9 cellular contexts compared by ENCODE assay signal in the genomic region with DNA sequence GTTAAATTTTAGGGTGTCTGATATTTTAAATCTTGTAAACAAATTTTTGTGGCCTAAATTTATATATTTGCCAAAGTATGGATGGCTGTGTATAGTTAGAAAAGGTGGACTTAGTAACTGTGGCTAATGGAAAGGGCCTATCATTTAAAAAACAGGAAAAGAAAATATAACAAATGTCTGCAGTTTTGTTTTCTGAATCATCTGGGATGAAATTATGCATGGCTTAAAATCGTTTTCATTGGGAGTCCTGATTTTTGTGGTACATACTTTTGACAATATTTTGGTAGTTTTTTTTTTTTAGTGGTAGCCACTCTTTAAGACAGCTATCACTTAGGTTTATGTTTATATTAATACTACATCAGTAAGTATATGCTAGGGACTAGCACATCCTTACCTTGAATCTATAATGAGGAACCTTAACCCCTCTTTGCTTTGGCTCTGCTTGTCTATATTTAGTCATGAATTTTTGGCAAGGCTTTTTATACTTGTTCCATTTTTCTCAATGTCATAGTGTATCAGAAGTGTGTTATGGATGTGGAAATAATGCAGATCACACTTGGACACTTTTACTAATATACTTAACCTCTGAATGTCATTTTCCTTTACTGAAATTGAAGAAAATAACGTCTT. TPM values are rescaled to one million over a fixed set of nuclear protein-coding genes. Genes with fewer than 3 reads are reported as not detected.
A peak's percentile ranks its signal among the peaks of the same experiment; 100 is the strongest.
DNase-seq lines count a peak whose midpoint lies in the region; ATAC-seq and TF ChIP-seq lines count a peak whose summit lies in the region.
"Had no signal": no experiment of that assay in that cellular context is flagged by ENCODE, and none has a peak within 500 bp of the region (broad histone marks: within the 10 kb centered on the region; RNA-seq: fewer than 3 reads in every experiment).

No MANE protein-coding gene starts in this region.

- peak overlapping the region; percentile 82 for H3K4me3 Mint-ChIP-seq in activated CD4-positive, alpha-beta T cell treated with anti-CD3 and anti-CD28 coated beads for 36 hours
- H3K4me3 Mint-ChIP-seq in activated T-helper 17 cell treated with anti-CD3 and anti-CD28 coated beads, Interleukin-2, amount 50 U/mL, for 72 hours, result peak overlapping the region; percentile 82

- TF ChIP-seq CTCF in testis (IDR thresholded peaks at IDR 0.05), result no peak
- TF ChIP-seq CTCF in RWPE1 (conservative IDR thresholded peaks at IDR 0.05; ENCODE audit: low read depth), result no peak

- H3K27ac ChIP-seq in testis, result peak overlapping the region; percentile 40 to 100
- H3K27ac ChIP-seq in RWPE1, result no peak overlapping the region

- H3K9ac ChIP-seq in iPS-15b (ENCODE audit: low read depth, low read length), result no peak overlapping the region

- no peaks in the 10 kb centered on the region for H3K27me3 Mint-ChIP-seq in activated CD4-positive, alpha-beta T cell treated with anti-CD3 and anti-CD28 coated beads for 36 hours
- H3K27me3 Mint-ChIP-seq in activated T-helper 17 cell treated with anti-CD3 and anti-CD28 coated beads, Interleukin-2, amount 50 U/mL, for 72 hours, result no peaks in the 10 kb centered on the region

- H3K27ac Mint-ChIP-seq in activated CD4-positive, alpha-beta T cell treated with anti-CD3 and anti-CD28 coated beads for 36 hours, result peak overlapping the region; percentile 85
- peak overlapping the region; percentile 84 for H3K27ac Mint-ChIP-seq in activated T-helper 17 cell treated with anti-CD3 and anti-CD28 coated beads, Interleukin-2, amount 50 U/mL, for 72 hours

- no peaks in the 10 kb centered on the region for H3K9me3 ChIP-seq in iPS-15b (ENCODE audit: control insufficient read depth, insufficient read depth, low read length)
- H3K9me3 ChIP-seq in testis, result no peaks in the 10 kb centered on the region

- WGBS in testis, 2 donors, result 16 to 17% methylated on average over 2 of the region's 2 CpGs

- ATAC-seq in activated CD4-positive, alpha-beta T cell treated with anti-CD3 and anti-CD28 coated beads for 36 hours, result no peak
- ATAC-seq in activated T-helper 17 cell treated with anti-CD3 and anti-CD28 coated beads, Interleukin-2, amount 50 U/mL, for 72 hours (replicated peaks), result no peak

- intact Hi-C loops in activated CD4-positive, alpha-beta T cell treated with anti-CD3 and anti-CD28 coated beads for 36 hours (cut with DNase I, micrococcal nuclease), result loop anchor here (5.0 to 10.0 kb wide), 5 partner anchors 144 to 1862 kb away; a partner anchor contains a TSS
- intact Hi-C loops in testis (cut with DNase I; ENCODE audit: low total_unique reads), result no loop called here

- no peaks in the 10 kb centered on the region for H3K27me3 ChIP-seq in iPS-15b (ENCODE audit: control insufficient read depth, insufficient read depth, low read length)
- H3K27me3 ChIP-seq in testis, result no peaks in the 10 kb centered on the region

- H3K4me1 ChIP-seq in iPS-15b (ENCODE audit: control insufficient read depth, insufficient read depth, low read length) (peaks cover 23% of the 10 kb centered on the region), testis (no peaks in the 10 kb centered on the region)

- no peaks in the 10 kb centered on the region for H3K36me3 ChIP-seq in iPS-15b (ENCODE audit: control insufficient read depth, insufficient read depth, low read length)
- H3K36me3 ChIP-seq in testis (ENCODE audit: low read depth, missing control alignments), result no peaks in the 10 kb centered on the region

- peaks cover 18% of the 10 kb centered on the region for H3K36me3 Mint-ChIP-seq in activated CD4-positive, alpha-beta T cell treated with anti-CD3 and anti-CD28 coated beads for 36 hours (ENCODE audit: low read depth)
- peaks cover 50% of the 10 kb centered on the region for H3K36me3 Mint-ChIP-seq in activated T-helper 17 cell treated with anti-CD3 and anti-CD28 coated beads, Interleukin-2, amount 50 U/mL, for 72 hours (ENCODE audit: low read depth)

- DNase-seq in activated CD4-positive, alpha-beta T cell treated with anti-CD3 and anti-CD28 coated beads for 36 hours, result no peak
- DNase-seq in activated CD4-positive, alpha-beta T cell treated with anti-CD3 and anti-CD28 coated beads, Interleukin-2, amount 50 U/mL, for 48 hours, result no peak
- DNase-seq in testis, result no peak
- no peak for DNase-seq in A172 (ENCODE audit: low spot score)
- no peak for DNase-seq in RWPE1 (ENCODE audit: low spot score)
- DNase-seq in NCI-H187 (lab: John Stamatoyannopoulos, UW), result no peak
- DNase-seq: activated effector memory CD4-positive, alpha-beta T cell treated with anti-CD3 and anti-CD28 coated beads, Interleukin-2, amount 50 U/mL, for 16 hours had no signal

- TF ChIP-seq POLR2A in testis (IDR thresholded peaks at IDR 0.05), result no peak

- POLR2A ChIA-PET in activated CD4-positive, alpha-beta T cell treated with anti-CD3 and anti-CD28 coated beads for 36 hours (lab: Charles Lee), result interaction anchor here (0.6 kb wide), 1 partner anchor 141 kb away, joined by 9 read pairs; no protein-coding TSS in a partner anchor
- POLR2A ChIA-PET in RWPE1 (lab: Yijun Ruan, JAX; ENCODE audit: low non-redundant PET), result no interaction called here

- CTCF ChIA-PET in activated CD4-positive, alpha-beta T cell treated with anti-CD3 and anti-CD28 coated beads for 36 hours (lab: Charles Lee), result interaction anchor here (0.7 to 1.1 kb wide), 3 partner anchors 8 to 10 kb away, joined by 3 read pairs; no protein-coding TSS in a partner anchor
- CTCF ChIA-PET in RWPE1 (lab: Yijun Ruan, JAX), result no interaction called here

- H3K4me3 ChIP-seq in iPS-15b (ENCODE audit: low read depth, low read length) (peak overlapping the region; percentile 10), testis (peak overlapping the region; percentile 4 to 72)

- H3K4me1 Mint-ChIP-seq in activated CD4-positive, alpha-beta T cell treated with anti-CD3 and anti-CD28 coated beads for 36 hours, result peaks cover 44% of the 10 kb centered on the region
- H3K4me1 Mint-ChIP-seq in activated T-helper 17 cell treated with anti-CD3 and anti-CD28 coated beads, Interleukin-2, amount 50 U/mL, for 72 hours, result peaks cover 23% of the 10 kb centered on the region

- no peaks in the 10 kb centered on the region for H3K9me3 Mint-ChIP-seq in activated CD4-positive, alpha-beta T cell treated with anti-CD3 and anti-CD28 coated beads for 36 hours (ENCODE audit: low read depth)
- no peaks in the 10 kb centered on the region for H3K9me3 Mint-ChIP-seq in activated T-helper 17 cell treated with anti-CD3 and anti-CD28 coated beads, Interleukin-2, amount 50 U/mL, for 72 hours

RNA-seq across cellular contexts. Expression of a gene that starts 5.6 kb away (rescaled TPM):
- 10 to 100 TPM; 42.2 to 53.6 TPM for total RNA-seq in activated CD4-positive, alpha-beta T cell treated with anti-CD3 and anti-CD28 coated beads for 36 hours
- 10 to 100 TPM; 66.7 to 67.3 TPM for total RNA-seq in activated T-helper 17 cell treated with anti-CD3 and anti-CD28 coated beads, Interleukin-2, amount 50 U/mL, for 72 hours
- total RNA-seq in testis, result 100 to 1,000 TPM; 103 to 126 TPM
- 26.2 TPM for polyA plus RNA-seq in testis (ENCODE audit: insufficient read depth, low read depth, low replicate concordance)
- 13.8 and 14.4 TPM in 2 replicates for total RNA-seq in A172 (2014; rRNA removed; shearing (Covaris generic))
